ENCODE assay signal across 7 cellular contexts in genomic region chr15:28365502-28365901, GRCh38. TPM values are rescaled to one million over a fixed set of nuclear protein-coding genes. Genes with fewer than 3 reads are reported as not detected.
"Had no signal": no experiment of that assay in that cellular context is flagged by ENCODE, and none has a peak within 500 bp of the region (broad histone marks: within the 10 kb centered on the region; RNA-seq: fewer than 3 reads in every experiment).

No MANE protein-coding gene starts in this region.

RNA-seq across cellular contexts. Expression of gene GOLGA6L24, which starts 7.6 kb away (rescaled TPM):
- total RNA-seq: GM23248, H4, H7, HepG2, HFFc6, HT1080 had no signal
- polyA plus RNA-seq: GM23248, HepG2, IgD-negative memory B cell had no signal

RNA-seq across cellular contexts. Expression of gene GOLGA8F, which starts 13.0 kb away (rescaled TPM):
- total RNA-seq: GM23248, H7, HepG2, HT1080 had no signal
- polyA plus RNA-seq: HepG2, IgD-negative memory B cell had no signal
